In the genomic region with DNA sequence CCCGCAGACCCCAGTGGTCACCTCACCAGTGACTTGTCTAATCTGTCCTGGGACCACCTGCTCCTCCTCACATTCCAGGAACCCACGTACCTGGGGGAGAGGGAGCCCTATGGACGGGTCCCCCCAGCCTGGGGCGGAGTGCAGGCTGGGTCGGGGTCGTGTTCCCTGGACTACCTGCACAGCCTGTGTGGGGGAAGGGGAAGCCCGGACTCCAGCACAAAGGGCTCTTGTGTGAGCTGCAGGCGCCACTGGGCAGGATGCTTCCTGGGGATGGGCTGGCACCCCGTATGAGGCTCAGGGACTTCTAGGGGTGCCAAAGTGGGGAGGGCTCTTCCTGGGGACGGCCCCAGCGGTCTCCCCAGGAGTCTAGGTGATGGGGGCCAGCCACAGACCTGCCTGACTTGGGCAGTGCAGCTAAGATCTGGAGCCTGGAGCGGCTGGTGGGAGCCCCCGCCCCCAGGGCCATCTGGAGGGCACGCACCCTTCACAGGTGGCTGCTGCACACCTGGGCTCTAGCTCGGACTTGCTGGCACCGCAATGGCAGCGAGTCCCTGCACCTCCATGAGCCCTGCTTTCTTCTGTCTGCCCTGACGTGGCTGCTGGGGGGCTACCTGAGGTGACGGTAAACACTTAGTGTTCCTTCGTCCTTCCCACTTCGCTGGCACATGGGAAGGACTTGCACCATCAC, we compare ENCODE assay signal across 1 cellular context.
TF ChIP-seq lines count a peak whose summit lies in the region.

No MANE protein-coding gene starts in this region.

TF ChIP-seq in HepG2, 621 proteins besides CTCF, POLR2A, EP300 and RAD21 (continues in another document):
- TF ChIP-seq ASH2L (IDR thresholded peaks at IDR 0.05; ENCODE audit: insufficient read length, low read depth, low read length) = no peak
- TF ChIP-seq SRSF9 (IDR thresholded peaks at IDR 0.05; ENCODE audit: borderline replicate concordance, insufficient read depth, low read depth, low read length, poor library complexity, severe bottlenecking) = no peak
- TF ChIP-seq, protein P1, sequence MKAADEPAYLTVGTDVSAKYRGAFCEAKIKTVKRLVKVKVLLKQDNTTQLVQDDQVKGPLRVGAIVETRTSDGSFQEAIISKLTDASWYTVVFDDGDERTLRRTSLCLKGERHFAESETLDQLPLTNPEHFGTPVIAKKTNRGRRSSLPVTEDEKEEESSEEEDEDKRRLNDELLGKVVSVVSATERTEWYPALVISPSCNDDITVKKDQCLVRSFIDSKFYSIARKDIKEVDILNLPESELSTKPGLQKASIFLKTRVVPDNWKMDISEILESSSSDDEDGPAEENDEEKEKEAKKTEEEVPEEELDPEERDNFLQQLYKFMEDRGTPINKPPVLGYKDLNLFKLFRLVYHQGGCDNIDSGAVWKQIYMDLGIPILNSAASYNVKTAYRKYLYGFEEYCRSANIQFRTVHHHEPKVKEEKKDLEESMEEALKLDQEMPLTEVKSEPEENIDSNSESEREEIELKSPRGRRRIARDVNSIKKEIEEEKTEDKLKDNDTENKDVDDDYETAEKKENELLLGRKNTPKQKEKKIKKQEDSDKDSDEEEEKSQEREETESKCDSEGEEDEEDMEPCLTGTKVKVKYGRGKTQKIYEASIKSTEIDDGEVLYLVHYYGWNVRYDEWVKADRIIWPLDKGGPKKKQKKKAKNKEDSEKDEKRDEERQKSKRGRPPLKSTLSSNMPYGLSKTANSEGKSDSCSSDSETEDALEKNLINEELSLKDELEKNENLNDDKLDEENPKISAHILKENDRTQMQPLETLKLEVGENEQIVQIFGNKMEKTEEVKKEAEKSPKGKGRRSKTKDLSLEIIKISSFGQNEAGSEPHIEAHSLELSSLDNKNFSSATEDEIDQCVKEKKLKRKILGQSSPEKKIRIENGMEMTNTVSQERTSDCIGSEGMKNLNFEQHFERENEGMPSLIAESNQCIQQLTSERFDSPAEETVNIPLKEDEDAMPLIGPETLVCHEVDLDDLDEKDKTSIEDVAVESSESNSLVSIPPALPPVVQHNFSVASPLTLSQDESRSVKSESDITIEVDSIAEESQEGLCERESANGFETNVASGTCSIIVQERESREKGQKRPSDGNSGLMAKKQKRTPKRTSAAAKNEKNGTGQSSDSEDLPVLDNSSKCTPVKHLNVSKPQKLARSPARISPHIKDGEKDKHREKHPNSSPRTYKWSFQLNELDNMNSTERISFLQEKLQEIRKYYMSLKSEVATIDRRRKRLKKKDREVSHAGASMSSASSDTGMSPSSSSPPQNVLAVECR (CRISPR knock-in tag; IDR thresholded peaks at IDR 0.05; ENCODE audit: borderline replicate concordance) = peak; percentile 24; the same call in 1 of the 2 replicates
- no peak for TF ChIP-seq ZNF879 (CRISPR knock-in tag; IDR thresholded peaks at IDR 0.05)
- TF ChIP-seq, protein P2, sequence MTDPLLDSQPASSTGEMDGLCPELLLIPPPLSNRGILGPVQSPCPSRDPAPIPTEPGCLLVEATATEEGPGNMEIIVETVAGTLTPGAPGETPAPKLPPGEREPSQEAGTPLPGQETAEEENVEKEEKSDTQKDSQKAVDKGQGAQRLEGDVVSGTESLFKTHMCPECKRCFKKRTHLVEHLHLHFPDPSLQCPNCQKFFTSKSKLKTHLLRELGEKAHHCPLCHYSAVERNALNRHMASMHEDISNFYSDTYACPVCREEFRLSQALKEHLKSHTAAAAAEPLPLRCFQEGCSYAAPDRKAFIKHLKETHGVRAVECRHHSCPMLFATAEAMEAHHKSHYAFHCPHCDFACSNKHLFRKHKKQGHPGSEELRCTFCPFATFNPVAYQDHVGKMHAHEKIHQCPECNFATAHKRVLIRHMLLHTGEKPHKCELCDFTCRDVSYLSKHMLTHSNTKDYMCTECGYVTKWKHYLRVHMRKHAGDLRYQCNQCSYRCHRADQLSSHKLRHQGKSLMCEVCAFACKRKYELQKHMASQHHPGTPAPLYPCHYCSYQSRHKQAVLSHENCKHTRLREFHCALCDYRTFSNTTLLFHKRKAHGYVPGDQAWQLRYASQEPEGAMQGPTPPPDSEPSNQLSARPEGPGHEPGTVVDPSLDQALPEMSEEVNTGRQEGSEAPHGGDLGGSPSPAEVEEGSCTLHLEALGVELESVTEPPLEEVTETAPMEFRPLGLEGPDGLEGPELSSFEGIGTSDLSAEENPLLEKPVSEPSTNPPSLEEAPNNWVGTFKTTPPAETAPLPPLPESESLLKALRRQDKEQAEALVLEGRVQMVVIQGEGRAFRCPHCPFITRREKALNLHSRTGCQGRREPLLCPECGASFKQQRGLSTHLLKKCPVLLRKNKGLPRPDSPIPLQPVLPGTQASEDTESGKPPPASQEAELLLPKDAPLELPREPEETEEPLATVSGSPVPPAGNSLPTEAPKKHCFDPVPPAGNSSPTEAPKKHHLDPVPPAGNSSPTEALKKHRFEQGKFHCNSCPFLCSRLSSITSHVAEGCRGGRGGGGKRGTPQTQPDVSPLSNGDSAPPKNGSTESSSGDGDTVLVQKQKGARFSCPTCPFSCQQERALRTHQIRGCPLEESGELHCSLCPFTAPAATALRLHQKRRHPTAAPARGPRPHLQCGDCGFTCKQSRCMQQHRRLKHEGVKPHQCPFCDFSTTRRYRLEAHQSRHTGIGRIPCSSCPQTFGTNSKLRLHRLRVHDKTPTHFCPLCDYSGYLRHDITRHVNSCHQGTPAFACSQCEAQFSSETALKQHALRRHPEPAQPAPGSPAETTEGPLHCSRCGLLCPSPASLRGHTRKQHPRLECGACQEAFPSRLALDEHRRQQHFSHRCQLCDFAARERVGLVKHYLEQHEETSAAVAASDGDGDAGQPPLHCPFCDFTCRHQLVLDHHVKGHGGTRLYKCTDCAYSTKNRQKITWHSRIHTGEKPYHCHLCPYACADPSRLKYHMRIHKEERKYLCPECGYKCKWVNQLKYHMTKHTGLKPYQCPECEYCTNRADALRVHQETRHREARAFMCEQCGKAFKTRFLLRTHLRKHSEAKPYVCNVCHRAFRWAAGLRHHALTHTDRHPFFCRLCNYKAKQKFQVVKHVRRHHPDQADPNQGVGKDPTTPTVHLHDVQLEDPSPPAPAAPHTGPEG (CRISPR knock-in tag; IDR thresholded peaks at IDR 0.05) = no peak
- peak; percentile 92 for TF ChIP-seq ZBTB7A (CRISPR knock-in tag; IDR thresholded peaks at IDR 0.05)
- no peak for TF ChIP-seq NONO (IDR thresholded peaks at IDR 0.05)
- TF ChIP-seq NONO (CRISPR knock-in tag; conservative IDR thresholded peaks at IDR 0.05) = peak; percentile 40; the same call in 1 of the 2 replicates
- TF ChIP-seq SAP130 (CRISPR knock-in tag; IDR thresholded peaks at IDR 0.05; ENCODE audit: low read depth) = 0 out of 2 replicates have a peak, but pooled peaks have one; percentile 17
- peak; percentile 41 for TF ChIP-seq ZEB1 (IDR thresholded peaks at IDR 0.05; ENCODE audit: insufficient replicate concordance, low read depth)
- peak; percentile 11; the same call in 1 of the 2 replicates for TF ChIP-seq UBTF (CRISPR knock-in tag; IDR thresholded peaks at IDR 0.05)
- no peak for TF ChIP-seq KDM6A (CRISPR knock-in tag; IDR thresholded peaks at IDR 0.05; ENCODE audit: low read depth)
- peak; percentile 93 for TF ChIP-seq AKAP8 (CRISPR knock-in tag; IDR thresholded peaks at IDR 0.05)
- TF ChIP-seq, protein P3, sequence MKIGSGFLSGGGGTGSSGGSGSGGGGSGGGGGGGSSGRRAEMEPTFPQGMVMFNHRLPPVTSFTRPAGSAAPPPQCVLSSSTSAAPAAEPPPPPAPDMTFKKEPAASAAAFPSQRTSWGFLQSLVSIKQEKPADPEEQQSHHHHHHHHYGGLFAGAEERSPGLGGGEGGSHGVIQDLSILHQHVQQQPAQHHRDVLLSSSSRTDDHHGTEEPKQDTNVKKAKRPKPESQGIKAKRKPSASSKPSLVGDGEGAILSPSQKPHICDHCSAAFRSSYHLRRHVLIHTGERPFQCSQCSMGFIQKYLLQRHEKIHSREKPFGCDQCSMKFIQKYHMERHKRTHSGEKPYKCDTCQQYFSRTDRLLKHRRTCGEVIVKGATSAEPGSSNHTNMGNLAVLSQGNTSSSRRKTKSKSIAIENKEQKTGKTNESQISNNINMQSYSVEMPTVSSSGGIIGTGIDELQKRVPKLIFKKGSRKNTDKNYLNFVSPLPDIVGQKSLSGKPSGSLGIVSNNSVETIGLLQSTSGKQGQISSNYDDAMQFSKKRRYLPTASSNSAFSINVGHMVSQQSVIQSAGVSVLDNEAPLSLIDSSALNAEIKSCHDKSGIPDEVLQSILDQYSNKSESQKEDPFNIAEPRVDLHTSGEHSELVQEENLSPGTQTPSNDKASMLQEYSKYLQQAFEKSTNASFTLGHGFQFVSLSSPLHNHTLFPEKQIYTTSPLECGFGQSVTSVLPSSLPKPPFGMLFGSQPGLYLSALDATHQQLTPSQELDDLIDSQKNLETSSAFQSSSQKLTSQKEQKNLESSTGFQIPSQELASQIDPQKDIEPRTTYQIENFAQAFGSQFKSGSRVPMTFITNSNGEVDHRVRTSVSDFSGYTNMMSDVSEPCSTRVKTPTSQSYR (CRISPR knock-in tag; IDR thresholded peaks at IDR 0.05; ENCODE audit: borderline replicate concordance) = peak; percentile 83
- 0 out of 2 replicates have a peak, but pooled peaks have one; percentile 28 for TF ChIP-seq RXRB (CRISPR knock-in tag; IDR thresholded peaks at IDR 0.05; ENCODE audit: borderline replicate concordance)
- TF ChIP-seq, protein P4, sequence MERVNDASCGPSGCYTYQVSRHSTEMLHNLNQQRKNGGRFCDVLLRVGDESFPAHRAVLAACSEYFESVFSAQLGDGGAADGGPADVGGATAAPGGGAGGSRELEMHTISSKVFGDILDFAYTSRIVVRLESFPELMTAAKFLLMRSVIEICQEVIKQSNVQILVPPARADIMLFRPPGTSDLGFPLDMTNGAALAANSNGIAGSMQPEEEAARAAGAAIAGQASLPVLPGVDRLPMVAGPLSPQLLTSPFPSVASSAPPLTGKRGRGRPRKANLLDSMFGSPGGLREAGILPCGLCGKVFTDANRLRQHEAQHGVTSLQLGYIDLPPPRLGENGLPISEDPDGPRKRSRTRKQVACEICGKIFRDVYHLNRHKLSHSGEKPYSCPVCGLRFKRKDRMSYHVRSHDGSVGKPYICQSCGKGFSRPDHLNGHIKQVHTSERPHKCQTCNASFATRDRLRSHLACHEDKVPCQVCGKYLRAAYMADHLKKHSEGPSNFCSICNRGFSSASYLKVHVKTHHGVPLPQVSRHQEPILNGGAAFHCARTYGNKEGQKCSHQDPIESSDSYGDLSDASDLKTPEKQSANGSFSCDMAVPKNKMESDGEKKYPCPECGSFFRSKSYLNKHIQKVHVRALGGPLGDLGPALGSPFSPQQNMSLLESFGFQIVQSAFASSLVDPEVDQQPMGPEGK (CRISPR knock-in tag; IDR thresholded peaks at IDR 0.05) = peak; percentile 85
- TF ChIP-seq HNRNPL (IDR thresholded peaks at IDR 0.05; ENCODE audit: low read depth, low read length) = peak; percentile 75
- TF ChIP-seq SSRP1 (CRISPR knock-in tag; IDR thresholded peaks at IDR 0.05) = no peak
- TF ChIP-seq, protein P5, sequence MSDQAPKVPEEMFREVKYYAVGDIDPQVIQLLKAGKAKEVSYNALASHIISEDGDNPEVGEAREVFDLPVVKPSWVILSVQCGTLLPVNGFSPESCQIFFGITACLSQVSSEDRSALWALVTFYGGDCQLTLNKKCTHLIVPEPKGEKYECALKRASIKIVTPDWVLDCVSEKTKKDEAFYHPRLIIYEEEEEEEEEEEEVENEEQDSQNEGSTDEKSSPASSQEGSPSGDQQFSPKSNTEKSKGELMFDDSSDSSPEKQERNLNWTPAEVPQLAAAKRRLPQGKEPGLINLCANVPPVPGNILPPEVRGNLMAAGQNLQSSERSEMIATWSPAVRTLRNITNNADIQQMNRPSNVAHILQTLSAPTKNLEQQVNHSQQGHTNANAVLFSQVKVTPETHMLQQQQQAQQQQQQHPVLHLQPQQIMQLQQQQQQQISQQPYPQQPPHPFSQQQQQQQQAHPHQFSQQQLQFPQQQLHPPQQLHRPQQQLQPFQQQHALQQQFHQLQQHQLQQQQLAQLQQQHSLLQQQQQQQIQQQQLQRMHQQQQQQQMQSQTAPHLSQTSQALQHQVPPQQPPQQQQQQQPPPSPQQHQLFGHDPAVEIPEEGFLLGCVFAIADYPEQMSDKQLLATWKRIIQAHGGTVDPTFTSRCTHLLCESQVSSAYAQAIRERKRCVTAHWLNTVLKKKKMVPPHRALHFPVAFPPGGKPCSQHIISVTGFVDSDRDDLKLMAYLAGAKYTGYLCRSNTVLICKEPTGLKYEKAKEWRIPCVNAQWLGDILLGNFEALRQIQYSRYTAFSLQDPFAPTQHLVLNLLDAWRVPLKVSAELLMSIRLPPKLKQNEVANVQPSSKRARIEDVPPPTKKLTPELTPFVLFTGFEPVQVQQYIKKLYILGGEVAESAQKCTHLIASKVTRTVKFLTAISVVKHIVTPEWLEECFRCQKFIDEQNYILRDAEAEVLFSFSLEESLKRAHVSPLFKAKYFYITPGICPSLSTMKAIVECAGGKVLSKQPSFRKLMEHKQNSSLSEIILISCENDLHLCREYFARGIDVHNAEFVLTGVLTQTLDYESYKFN (CRISPR knock-in tag; conservative IDR thresholded peaks at IDR 0.05) = peak; percentile 57
- TF ChIP-seq ZNF570 (CRISPR knock-in tag; IDR thresholded peaks at IDR 0.05; ENCODE audit: borderline replicate concordance) = no peak
- peak; percentile 37 for TF ChIP-seq AGO1 (IDR thresholded peaks at IDR 0.05; ENCODE audit: low read depth, low read length, poor library complexity, severe bottlenecking)
- peak; percentile 34; the same call in 1 of the 2 replicates for TF ChIP-seq HNF4G (IDR thresholded peaks at IDR 0.05; ENCODE audit: borderline replicate concordance, low read depth, low read length)
- TF ChIP-seq HNF4G (CRISPR knock-in tag; IDR thresholded peaks at IDR 0.05; ENCODE audit: borderline replicate concordance, low read depth) = no peak
- no peak for TF ChIP-seq FOXP1 (IDR thresholded peaks at IDR 0.05)
- TF ChIP-seq FOXP1 (CRISPR knock-in tag; IDR thresholded peaks at IDR 0.05) = no peak
- TF ChIP-seq, protein P6, sequence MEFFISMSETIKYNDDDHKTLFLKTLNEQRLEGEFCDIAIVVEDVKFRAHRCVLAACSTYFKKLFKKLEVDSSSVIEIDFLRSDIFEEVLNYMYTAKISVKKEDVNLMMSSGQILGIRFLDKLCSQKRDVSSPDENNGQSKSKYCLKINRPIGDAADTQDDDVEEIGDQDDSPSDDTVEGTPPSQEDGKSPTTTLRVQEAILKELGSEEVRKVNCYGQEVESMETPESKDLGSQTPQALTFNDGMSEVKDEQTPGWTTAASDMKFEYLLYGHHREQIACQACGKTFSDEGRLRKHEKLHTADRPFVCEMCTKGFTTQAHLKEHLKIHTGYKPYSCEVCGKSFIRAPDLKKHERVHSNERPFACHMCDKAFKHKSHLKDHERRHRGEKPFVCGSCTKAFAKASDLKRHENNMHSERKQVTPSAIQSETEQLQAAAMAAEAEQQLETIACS (CRISPR knock-in tag; IDR thresholded peaks at IDR 0.05) = no peak
- TF ChIP-seq HMG20B (CRISPR knock-in tag; conservative IDR thresholded peaks at IDR 0.05) = no peak
- 0 out of 2 replicates have a peak, but pooled peaks have one; percentile 19 for TF ChIP-seq SALL1 (CRISPR knock-in tag; IDR thresholded peaks at IDR 0.05)
- TF ChIP-seq HNF4A (CRISPR knock-in tag; IDR thresholded peaks at IDR 0.05) = peak; percentile 56; the same call in 1 of the 2 replicates
